Comparison of ENCODE assay signal across 9 cellular contexts in the genomic region with DNA sequence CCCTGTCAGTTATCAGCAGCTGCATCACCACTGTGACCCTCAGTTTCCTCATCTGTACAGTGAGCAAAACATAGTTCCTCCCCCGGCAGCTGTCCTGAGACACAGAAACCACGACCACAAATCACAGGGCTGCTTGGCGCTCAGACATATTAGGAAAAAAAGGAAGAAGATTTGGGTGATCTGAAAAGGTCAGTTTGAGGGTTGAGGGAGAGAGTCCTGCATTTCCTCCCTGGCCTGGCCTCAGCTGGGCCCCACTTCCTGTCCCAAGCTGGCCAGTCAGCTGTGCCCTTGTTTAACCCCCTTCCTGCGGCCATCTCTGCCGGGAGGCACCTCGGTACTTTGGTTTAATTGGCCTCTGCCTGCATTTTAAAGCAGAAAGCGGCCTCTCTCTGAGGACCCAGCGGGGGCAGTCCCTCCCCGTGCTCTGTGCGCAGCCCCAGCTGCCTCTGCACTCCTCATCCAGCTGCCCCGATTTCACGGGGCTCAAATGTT. TPM values are rescaled to one million over a fixed set of nuclear protein-coding genes. Genes with fewer than 3 reads are reported as not detected.
DNase-seq lines count a peak whose midpoint lies in the region; ATAC-seq and TF ChIP-seq lines count a peak whose summit lies in the region.
"Had no signal": no experiment of that assay in that cellular context is flagged by ENCODE, and none has a peak within 500 bp of the region (broad histone marks: within the 10 kb centered on the region; RNA-seq: fewer than 3 reads in every experiment).

No MANE protein-coding gene starts in this region.

- H3K27ac Mint-ChIP-seq in neural crest cell (ENCODE audit: unreplicated experiment), result peak overlapping the region; percentile 73
- H3K27ac Mint-ChIP-seq: activated T-helper 1 cell treated with anti-CD3 and anti-CD28 coated beads, Interleukin-12 subunit alpha, Interleukin-12 subunit beta, Interleukin-2, Interleukin-4 antibody, amounts not matched to agents 30 ng/mL and 10 ng/mL and 1 ng/mL, durations not matched to agents 14 hours and 24 hours and 36 hours had no signal

- H3K27ac ChIP-seq in BLaER1 treated with 17β-estradiol and CSF1 and Interleukin-3, amounts not matched to agents 10 nM and 100 nM, result peak overlapping the region in 10 of 11 experiments; percentile 18 to 81 (median 61); a peak in 18 of 22 replicates
- H3K27ac ChIP-seq in esophagus muscularis mucosa (replicated peaks in 1 of 4), result peak overlapping the region; percentile 71 to 88 (median 80)

- H3K4me3 ChIP-seq in BLaER1 treated with 17β-estradiol and CSF1 and Interleukin-3, amounts not matched to agents 10 nM and 100 nM, result peak overlapping the region in 5 of 10 experiments; percentile 40 to 59 (median 52); a peak in 6 of 20 replicates
- H3K4me3 ChIP-seq in esophagus muscularis mucosa, result peak overlapping the region in 3 of 4 donors; percentile 25 to 48 (median 47)

- peaks cover 0 to 23% (median 12%) of the 10 kb centered on the region in 11 experiments; a peak in 18 of 22 replicates for H3K27me3 ChIP-seq in BLaER1 treated with 17β-estradiol and CSF1 and Interleukin-3, amounts not matched to agents 10 nM and 100 nM
- no peaks in the 10 kb centered on the region for H3K27me3 ChIP-seq in esophagus muscularis mucosa

- peak overlapping the region; percentile 32 for H3K4me3 Mint-ChIP-seq in neural crest cell
- H3K4me3 Mint-ChIP-seq: activated T-helper 1 cell treated with anti-CD3 and anti-CD28 coated beads, Interleukin-12 subunit alpha, Interleukin-12 subunit beta, Interleukin-2, Interleukin-4 antibody, amounts not matched to agents 30 ng/mL and 10 ng/mL and 1 ng/mL, durations not matched to agents 14 hours and 24 hours and 36 hours had no signal

- no peak for TF ChIP-seq POLR2A in esophagus muscularis mucosa (IDR thresholded peaks at IDR 0.05; ENCODE audit: low read depth)

- H3K9me3 ChIP-seq in BLaER1 treated with 17β-estradiol and CSF1 and Interleukin-3, amounts not matched to agents 10 nM and 100 nM (replicated peaks in 1 of 11), result no peaks in the 10 kb centered on the region
- no peaks in the 10 kb centered on the region for H3K9me3 ChIP-seq in esophagus muscularis mucosa

- peak overlapping the region in 10 of 11 experiments; percentile 26 to 64 (median 49); a peak in 13 of 22 replicates for H3K9ac ChIP-seq in BLaER1 treated with 17β-estradiol and CSF1 and Interleukin-3, amounts not matched to agents 10 nM and 100 nM

- peaks cover 38 to 67% (median 52%) of the 10 kb centered on the region in 10 experiments for H3K4me1 ChIP-seq in BLaER1 treated with 17β-estradiol and CSF1 and Interleukin-3, amounts not matched to agents 10 nM and 100 nM
- H3K4me1 ChIP-seq in esophagus muscularis mucosa, result peaks cover 40 to 56% (median 51%) of the 10 kb centered on the region in 4 donors

- intact Hi-C loops in esophagus muscularis mucosa (cut with DNase I), result no loop called here

- peak overlapping the region; percentile 76 to 99 (median 91) for H3K4me2 ChIP-seq in BLaER1 treated with 17β-estradiol and CSF1 and Interleukin-3, amounts not matched to agents 10 nM and 100 nM

- no peaks in the 10 kb centered on the region; a peak in 1 of 22 replicates for H4K20me1 ChIP-seq in BLaER1 treated with 17β-estradiol and CSF1 and Interleukin-3, amounts not matched to agents 10 nM and 100 nM

- peaks cover 3% of the 10 kb centered on the region for H3K27me3 Mint-ChIP-seq in neural crest cell (ENCODE audit: low read depth)

- no peak for TF ChIP-seq EP300 in esophagus muscularis mucosa (IDR thresholded peaks at IDR 0.05)

- DNase-seq in NOMO-1 (lab: John Stamatoyannopoulos, UW; ENCODE audit: unreplicated experiment in 2 of 2) (peak; percentile 83 to 88), esophagus muscularis mucosa (ENCODE audit: extremely low spot score) (no peak), neural crest cell (ENCODE audit: low read depth, low spot score) (no peak), T-helper 2 cell (no peak), ureter (ENCODE audit: low spot score) (no peak), NCI-H748 (lab: John Stamatoyannopoulos, UW; ENCODE audit: unreplicated experiment) (no peak)

- H3K36me3 ChIP-seq in BLaER1 treated with 17β-estradiol and CSF1 and Interleukin-3, amounts not matched to agents 10 nM and 100 nM, result no peaks in the 10 kb centered on the region
- no peaks in the 10 kb centered on the region for H3K36me3 ChIP-seq in esophagus muscularis mucosa

- H3K4me1 Mint-ChIP-seq in neural crest cell, result peaks cover 22% of the 10 kb centered on the region

- 59% methylated on average over 8 of the region's 12 CpGs for WGBS in esophagus muscularis mucosa

- TF ChIP-seq CTCF in esophagus muscularis mucosa (IDR thresholded peaks at IDR 0.05), result no peak
- no peak for TF ChIP-seq CTCF in neural crest cell (conservative IDR thresholded peaks at IDR 0.05)

- no peaks in the 10 kb centered on the region for H3K9me3 Mint-ChIP-seq in neural crest cell
- H3K9me3 Mint-ChIP-seq: activated T-helper 1 cell treated with anti-CD3 and anti-CD28 coated beads, Interleukin-12 subunit alpha, Interleukin-12 subunit beta, Interleukin-2, Interleukin-4 antibody, amounts not matched to agents 30 ng/mL and 10 ng/mL and 1 ng/mL, durations not matched to agents 14 hours and 24 hours and 36 hours had no signal

- H3K36me3 Mint-ChIP-seq in neural crest cell (ENCODE audit: low read depth), result no peaks in the 10 kb centered on the region

- ATAC-seq in HG03378 (IDR thresholded peaks at IDR 0.05; ENCODE audit: unreplicated experiment), result no peak

RNA-seq across cellular contexts. Expression of gene CIBAR2, which starts 24.0 kb away (rescaled TPM):
- total RNA-seq in esophagus muscularis mucosa (not detected), neural crest cell (not detected in 2 replicates), ureter (not detected)
- total RNA-seq: activated T-helper 1 cell treated with anti-CD3 and anti-CD28 coated beads, Interleukin-12 subunit alpha, Interleukin-12 subunit beta, Interleukin-2, Interleukin-4 antibody, amounts not matched to agents 30 ng/mL and 10 ng/mL and 1 ng/mL, durations not matched to agents 14 hours and 24 hours and 36 hours had no signal

Comparison
In these comparisons a context has a peak if more than half of its experiments do, and no peak if none do; other contexts are left out.
1. DNase-seq: peak in NOMO-1 (2 of 2); none in esophagus muscularis mucosa (single experiment), neural crest cell (single experiment), T-helper 2 cell (0 of 5), ureter (single experiment) and NCI-H748 (single experiment).